15 cellular contexts compared by ENCODE assay signal in genomic region chr1:164801246-164801731, GRCh38.
DNase-seq lines count a peak whose midpoint lies in the region; ATAC-seq and TF ChIP-seq lines count a peak whose summit lies in the region.
"Had no signal": no experiment of that assay in that cellular context is flagged by ENCODE, and none has a peak within 500 bp of the region (broad histone marks: within the 10 kb centered on the region; RNA-seq: fewer than 3 reads in every experiment).

No MANE protein-coding gene starts in this region.

- ATAC-seq in left cardiac atrium, result peak; percentile 50 to 55
- no peak for ATAC-seq in GM21723 (IDR thresholded peaks at IDR 0.05; ENCODE audit: unreplicated experiment)
- ATAC-seq in GM18909 (IDR thresholded peaks at IDR 0.05; ENCODE audit: poor library complexity, unreplicated experiment), result no peak
- ATAC-seq: activated CD4-positive, CD25-positive, alpha-beta regulatory T cell treated with anti-CD3 and anti-CD28 coated beads, Interleukin-2, amount 50 U/mL, for 24 hours; K562; upper lobe of right lung had no signal

- 68 to 75% methylated on average over 6 of the region's 6 CpGs for WGBS in lower leg skin, 2 donors

- H3K36me3 ChIP-seq in right atrium auricular region (peaks cover 10% of the 10 kb centered on the region), rectal smooth muscle tissue (ENCODE audit: control insufficient read depth, insufficient read depth, low read length) (peaks cover 4% of the 10 kb centered on the region)
- H3K36me3 ChIP-seq: SJSA1, upper lobe of right lung had no signal

- no peak for TF ChIP-seq POLR2A in lower leg skin (IDR thresholded peaks at IDR 0.05)

- H3K27ac ChIP-seq in right atrium auricular region, result peak overlapping the region in 1 of 2 donors; percentile 36
- peak overlapping the region; percentile 58 for H3K27ac ChIP-seq in rectal smooth muscle tissue (ENCODE audit: low read depth, low read length)
- H3K27ac ChIP-seq: SJSA1 had no signal

- H3K4me3 ChIP-seq in right atrium auricular region (no peak overlapping the region), rectal smooth muscle tissue (ENCODE audit: low read length) (no peak overlapping the region), lower leg skin (ENCODE audit: low read depth, poor library complexity, severe bottlenecking) (no peak overlapping the region)
- H3K4me3 ChIP-seq: K562, SJSA1, smooth muscle cell, upper lobe of right lung had no signal

- intact Hi-C loops in left cardiac atrium (cut with DNase I) (no loop called here), lower leg skin (cut with DNase I; ENCODE audit: low total_unique reads) (no loop called here)

- H3K27me3 ChIP-seq in right atrium auricular region (no peaks in the 10 kb centered on the region), rectal smooth muscle tissue (ENCODE audit: control insufficient read depth, insufficient read depth, low read length) (no peaks in the 10 kb centered on the region)
- H3K27me3 ChIP-seq: SJSA1, upper lobe of right lung had no signal

- TF ChIP-seq CTCF in right atrium auricular region (IDR thresholded peaks at IDR 0.05) (no peak), lower leg skin (IDR thresholded peaks at IDR 0.05) (no peak)

- H3K9me3 ChIP-seq in right atrium auricular region, result no peaks in the 10 kb centered on the region
- H3K9me3 ChIP-seq: SJSA1, upper lobe of right lung had no signal

- H3K9ac ChIP-seq in rectal smooth muscle tissue (ENCODE audit: low read length), result no peak overlapping the region

- no peak for DNase-seq in left cardiac atrium
- no peak for DNase-seq in right atrium auricular region (ENCODE audit: low spot score)
- peak in 27 of 51 donors; percentile 12 to 78 (median 45) for DNase-seq in hypothalamus (lab: John Stamatoyannopoulos, UW)
- no peak for DNase-seq in activated naive CD4-positive, alpha-beta T cell treated with anti-CD3 and anti-CD28 coated beads, Interleukin-2, amount 50 U/mL, for 16 hours
- no peak for DNase-seq in lower leg skin (ENCODE audit: low spot score in 2 of 2)
- DNase-seq: DMS79, NCI-H2081, upper lobe of right lung had no signal

- H3K4me1 ChIP-seq in right atrium auricular region (peaks cover 0 to 37% of the 10 kb centered on the region in 2 donors), rectal smooth muscle tissue (ENCODE audit: control insufficient read depth, insufficient read depth, low read length) (peaks cover 18% of the 10 kb centered on the region)

Comparison
In these comparisons a context has a peak if more than half of its experiments do, and no peak if none do; other contexts are left out.
1. ATAC-seq: peak in left cardiac atrium (2 of 2); none in GM21723 (single experiment) and GM18909 (single experiment).
2. DNase-seq: peak in hypothalamus (27 of 51); none in left cardiac atrium (single experiment), right atrium auricular region (single experiment), activated naive CD4-positive, alpha-beta T cell treated with anti-CD3 and anti-CD28 coated beads, Interleukin-2, amount 50 U/mL, for 16 hours (single experiment) and lower leg skin (0 of 2).